8 cellular contexts compared by ENCODE assay signal in genomic region chr15:85344653-85345104, GRCh38. TPM values are rescaled to one million over a fixed set of nuclear protein-coding genes. Genes with fewer than 3 reads are reported as not detected.
A peak's percentile ranks its signal among the peaks of the same experiment; 100 is the strongest.
DNase-seq lines count a peak whose midpoint lies in the region; TF ChIP-seq lines count a peak whose summit lies in the region.
"Not testable (repeated sequence)": the region's sequence is repeated elsewhere in the genome, so short reads cannot be mapped to it uniquely, and the experiment has no call there.

No MANE protein-coding gene starts in this region.

- H2AK5ac ChIP-seq in trophoblast cell (ENCODE audit: low read length), result not testable (repeated sequence)

- peak overlapping the region; percentile 79 for H3K27ac Mint-ChIP-seq in Calu3 (ENCODE audit: unreplicated experiment)

- H3K4me3 ChIP-seq in mammary epithelial cell (replicated peaks in 1 of 3; ENCODE audit: insufficient read depth in 1 of 3, low read depth in 2 of 3, low read length in 3 of 3), result peak overlapping the region in 1 of 3 experiments; percentile 17
- H3K4me3 ChIP-seq in fibroblast of pulmonary artery (replicated peaks; ENCODE audit: low read depth, low read length); trophoblast cell (ENCODE audit: low read depth, low read length); uterus: not testable (repeated sequence)

- CTCF ChIA-PET in Calu3 (lab: Charles Lee), result interaction anchor here (0.6 to 0.9 kb wide), 3 partner anchors 70 to 667 kb away, joined by 3 to 4 read pairs (median 3); no protein-coding TSS in a partner anchor
- CTCF ChIA-PET in mammary epithelial cell (lab: Charles Lee; ENCODE audit: low non-redundant PET), result not testable (repeated sequence)

- not testable (repeated sequence) for BruUV-seq in Calu3 (replicated peaks; lab: Mats Ljungman, UMichigan); mammary epithelial cell (replicated peaks; lab: Mats Ljungman, UMichigan)

- H3K36me3 Mint-ChIP-seq in Calu3 (ENCODE audit: insufficient read depth, unreplicated experiment), result peaks cover 24% of the 10 kb centered on the region

- not testable (repeated sequence) for H3K27me3 Mint-ChIP-seq in Calu3 (ENCODE audit: unreplicated experiment)

- H3K4me2 ChIP-seq in mammary epithelial cell (ENCODE audit: insufficient read depth, low read depth, low read length), result peak overlapping the region; percentile 76
- not testable (repeated sequence) for H3K4me2 ChIP-seq in trophoblast cell (ENCODE audit: low read length)

- H3K36me3 ChIP-seq in mammary epithelial cell (ENCODE audit: insufficient read depth, low read length); trophoblast cell (ENCODE audit: control insufficient read depth in 1 of 2, insufficient read depth in 2 of 2, low read length in 2 of 2); uterus: not testable (repeated sequence)

- dilution Hi-C loops in mammary epithelial cell (cut with HindIII; ENCODE audit: low sequenced_read_pairs), result not testable (repeated sequence)

- H3K9me3 ChIP-seq in mammary epithelial cell (replicated peaks; ENCODE audit: insufficient read depth, low read length); trophoblast cell (ENCODE audit: insufficient read depth, low read depth, low read length); uterus: not testable (repeated sequence)

- H2BK12ac ChIP-seq in trophoblast cell (ENCODE audit: low read length), result not testable (repeated sequence)

- peaks cover 11% of the 10 kb centered on the region for H3K79me1 ChIP-seq in trophoblast cell (ENCODE audit: low read length)

- peak overlapping the region; percentile 89 for H3K27ac ChIP-seq in mammary epithelial cell (ENCODE audit: insufficient read depth, low read depth, low read length)
- H3K27ac ChIP-seq in trophoblast cell (ENCODE audit: low read depth, low read length), result peak overlapping the region; percentile 76
- H3K27ac ChIP-seq in uterus, result peak overlapping the region; percentile 66 to 79

- not testable (repeated sequence) for TF ChIP-seq CTCF in Calu3 (IDR thresholded peaks at IDR 0.05; ENCODE audit: unreplicated experiment); mammary epithelial cell (conservative IDR thresholded peaks at IDR 0.05 in 1 of 2, IDR thresholded peaks at IDR 0.05 in 1 of 2; ENCODE audit: extremely low read depth in 1 of 2, insufficient read depth in 1 of 2, low read depth in 1 of 2, low read length in 2 of 2); fibroblast of pulmonary artery (IDR thresholded peaks at IDR 0.05; ENCODE audit: low read length, missing control alignments); uterus (IDR thresholded peaks at IDR 0.05)

- DNase-seq in Calu3 (peak; percentile 64), HS-5 (ENCODE audit: low read depth) (peak; percentile 58), RPMI7951 (ENCODE audit: low read depth) (peak; percentile 80), mammary epithelial cell (peak; percentile 89), fibroblast of pulmonary artery (ENCODE audit: low read depth) (peak; percentile 70), kidney tubule cell (ENCODE audit: low spot score) (peak; percentile 85), trophoblast cell (peak; percentile 79 to 87), uterus (peak; percentile 47 to 53)

- H2BK120ac ChIP-seq in trophoblast cell (ENCODE audit: insufficient read depth, low read length, poor library complexity), result not testable (repeated sequence)

- peaks cover 39% of the 10 kb centered on the region for H3K4me1 Mint-ChIP-seq in Calu3 (ENCODE audit: low read depth, unreplicated experiment)

- H3K4me1 ChIP-seq in mammary epithelial cell (ENCODE audit: insufficient read depth, low read length), result peaks cover 23% of the 10 kb centered on the region
- H3K4me1 ChIP-seq in trophoblast cell (ENCODE audit: control insufficient read depth in 1 of 2, insufficient read depth in 2 of 2, low read length in 2 of 2), result peaks cover 8 to 11% of the 10 kb centered on the region in 2 experiments
- not testable (repeated sequence) for H3K4me1 ChIP-seq in uterus

- peak overlapping the region; percentile 52 for H3K4me3 Mint-ChIP-seq in Calu3 (ENCODE audit: low read depth, unreplicated experiment)

- H4K20me1 ChIP-seq in mammary epithelial cell (ENCODE audit: insufficient read depth, low read length), result not testable (repeated sequence)

- not testable (repeated sequence) for TF ChIP-seq POLR2A in uterus (IDR thresholded peaks at IDR 0.05)

- H4K91ac ChIP-seq in trophoblast cell (ENCODE audit: low read depth, low read length), result peak overlapping the region; percentile 47

- H3K23ac ChIP-seq in trophoblast cell (ENCODE audit: low read length), result not testable (repeated sequence)

- in situ Hi-C loops in mammary epithelial cell (cut with MboI; ENCODE audit: low sequenced_read_pairs in 2 of 2), result not testable (repeated sequence)

- not testable (repeated sequence) for H3K79me2 ChIP-seq in mammary epithelial cell (ENCODE audit: insufficient read depth, low read length); trophoblast cell (ENCODE audit: control insufficient read depth, insufficient read depth, low read length, poor library complexity)

- H3K9me3 Mint-ChIP-seq in Calu3 (ENCODE audit: low read depth, unreplicated experiment), result not testable (repeated sequence)

- H4K8ac ChIP-seq in trophoblast cell (ENCODE audit: low read depth, low read length), result not testable (repeated sequence)

- 1% methylated on average over 6 of the region's 6 CpGs for WGBS in mammary epithelial cell (ENCODE audit: low coverage, missing lambda C conversion rate)
- no CpG with 5 or more reads among the region's 6 CpGs for WGBS in trophoblast cell (ENCODE audit: extremely low coverage, insufficient coverage, insufficient read length)

- not testable (repeated sequence) for H3K18ac ChIP-seq in trophoblast cell (ENCODE audit: low read length)

- not testable (repeated sequence) for H2BK5ac ChIP-seq in trophoblast cell (ENCODE audit: low read depth, low read length, poor library complexity)

- H3K14ac ChIP-seq in trophoblast cell (ENCODE audit: low read length), result not testable (repeated sequence)

- H3K9ac ChIP-seq in mammary epithelial cell (ENCODE audit: insufficient read depth, low read length), result peak overlapping the region; percentile 18
- H3K9ac ChIP-seq in trophoblast cell (ENCODE audit: low read length), result not testable (repeated sequence)

- H3K27me3 ChIP-seq in mammary epithelial cell (ENCODE audit: insufficient read depth, low read length); trophoblast cell (ENCODE audit: insufficient read depth, low read length); uterus: not testable (repeated sequence)

- H3K4ac ChIP-seq in trophoblast cell (ENCODE audit: low read depth, low read length), result not testable (repeated sequence)

- intact Hi-C loops in Calu3 (cut with micrococcal nuclease; ENCODE audit: unreplicated experiment), result loop anchor here (1.0 kb wide), 1 partner anchor 13 kb away; no protein-coding TSS in a partner anchor
- intact Hi-C loops in mammary epithelial cell (cut with micrococcal nuclease); uterus (cut with DNase I; ENCODE audit: low total_unique reads): not testable (repeated sequence)

- not testable (repeated sequence) for H4K12ac ChIP-seq in trophoblast cell (ENCODE audit: low read depth, low read length)

- H2AFZ ChIP-seq in mammary epithelial cell (ENCODE audit: low read depth, low read length), result peak overlapping the region; percentile 22
- H2AFZ ChIP-seq in trophoblast cell (ENCODE audit: insufficient read depth, low read length, poor library complexity), result not testable (repeated sequence)

RNA-seq across cellular contexts. Expression of gene AKAP13, which starts 35.7 kb away (rescaled TPM):
- 145 and 169 TPM in 2 replicates for total RNA-seq in Calu3 (2022)
- 27.3 and 28.5 TPM in 2 replicates for total RNA-seq in RPMI7951 (2014; rRNA removed; shearing (Covaris generic))
- 10 to 100 TPM; 58.2 to 71.4 TPM for total RNA-seq in mammary epithelial cell
- 8.8 TPM for polyA plus RNA-seq in mammary epithelial cell
- 88.3 TPM for polyA minus RNA-seq in mammary epithelial cell
- 24.8 and 27.3 TPM in 2 replicates for polyA plus RNA-seq in trophoblast cell (2013)
- total RNA-seq in uterus, result 100 to 1,000 TPM; 128 to 460 (median 243) TPM
